Comparison of ENCODE assay signal across 12 cellular contexts in genomic region chrX:38052096-38052495, GRCh38.
A peak's percentile ranks its signal among the peaks of the same experiment; 100 is the strongest.
DNase-seq lines count a peak whose midpoint lies in the region; ATAC-seq and TF ChIP-seq lines count a peak whose summit lies in the region.
"Had no signal": no experiment of that assay in that cellular context is flagged by ENCODE, and none has a peak within 500 bp of the region (broad histone marks: within the 10 kb centered on the region; RNA-seq: fewer than 3 reads in every experiment).

No MANE protein-coding gene starts in this region.

- DNase-seq in AG10803 (ENCODE audit: low read depth) (peak; percentile 80), HFF-Myc (ENCODE audit: extremely low read depth, low read depth) (peak; percentile 38), T1000 (lab: John Stamatoyannopoulos, UW) (peak; percentile 1), foreskin melanocyte (peak; percentile 36), germinal center (ENCODE audit: low spot score) (no peak)
- no peak for DNase-seq in activated T-cell treated with anti-CD3 and anti-CD28 coated beads, Interleukin-2, amount 50 U/mL, for 1 hour
- DNase-seq: DMS79 treated with DMSO at 0.1 percent for 48 hours, heart left ventricle, NCI-H1417 treated with DMSO at 0.1 percent for 48 hours had no signal

- ATAC-seq in GM21526 (IDR thresholded peaks at IDR 0.05; ENCODE audit: low FRiP score, unreplicated experiment) (no peak), GM21447 (IDR thresholded peaks at IDR 0.05; ENCODE audit: unreplicated experiment) (no peak)
- ATAC-seq: heart left ventricle; stimulated activated memory B cell treated with anti-CD40 and anti-IgM and Interleukin-4, amounts not matched to agents 10 μg/mL and 1 μg/mL and 100 μg/mL, for 72 hours had no signal

- H3K4me3 ChIP-seq in AG10803 (ENCODE audit: low read length) (no peak overlapping the region), HFF-Myc (replicated peaks; ENCODE audit: low read depth, low read length) (no peak overlapping the region)
- H3K4me3 ChIP-seq: heart left ventricle had no signal

- TF ChIP-seq CTCF in AG10803 (conservative IDR thresholded peaks at IDR 0.05; ENCODE audit: low read length) (no peak), HFF-Myc (IDR thresholded peaks at IDR 0.05; ENCODE audit: low read depth, low read length, missing control alignments) (no peak)

Comparison
In these comparisons a context has a peak if more than half of its experiments do, and no peak if none do; other contexts are left out.
1. DNase-seq: peak in AG10803 (single experiment), HFF-Myc (single experiment), T1000 (single experiment) and foreskin melanocyte (single experiment); none in activated T-cell treated with anti-CD3 and anti-CD28 coated beads, Interleukin-2, amount 50 U/mL, for 1 hour (single experiment) and germinal center (single experiment).